Comparison of ENCODE assay signal across 8 cellular contexts in genomic region chr18:9475643-9476580, GRCh38. TPM values are rescaled to one million over a fixed set of nuclear protein-coding genes. Genes with fewer than 3 reads are reported as not detected.
DNase-seq lines count a peak whose midpoint lies in the region; ATAC-seq and TF ChIP-seq lines count a peak whose summit lies in the region.

No MANE protein-coding gene starts in this region.

- H3K27ac ChIP-seq in KMS-11 (peak overlapping the region; percentile 59), thyroid gland (peak overlapping the region; percentile 78 to 81 (median 80))

- H3K36me3 Mint-ChIP-seq in activated CD4-positive, alpha-beta T cell treated with anti-CD3 and anti-CD28 coated beads, Interleukin-2, amount 10 ng/mL, durations not matched to agents 24 days and 14 days (ENCODE audit: low read depth): peaks cover 16% of the 10 kb centered on the region
- peaks cover 19% of the 10 kb centered on the region for H3K36me3 Mint-ChIP-seq in nephron (ENCODE audit: low read depth)

- peak overlapping the region; percentile 89 for H3K4me2 ChIP-seq in KMS-11

- H3K4me1 ChIP-seq in KMS-11 (ENCODE audit: low read depth, poor library complexity, severe bottlenecking) (peaks cover 12% of the 10 kb centered on the region), endocrine pancreas (ENCODE audit: control insufficient read depth, insufficient read depth, low read length) (no peaks in the 10 kb centered on the region), thyroid gland (peaks cover 15% of the 10 kb centered on the region in 2 donors)

- H2AFZ ChIP-seq in KMS-11 (ENCODE audit: low read depth): peak overlapping the region; percentile 96

- no peaks in the 10 kb centered on the region for H4K20me1 ChIP-seq in KMS-11 (ENCODE audit: insufficient read depth)

- no peaks in the 10 kb centered on the region for H3K27me3 ChIP-seq in KMS-11 (ENCODE audit: insufficient read depth, low read depth)
- no peaks in the 10 kb centered on the region for H3K27me3 ChIP-seq in endocrine pancreas (ENCODE audit: control insufficient read depth, insufficient read depth, low read length)
- H3K27me3 ChIP-seq in thyroid gland: no peaks in the 10 kb centered on the region

- peak overlapping the region; percentile 83 for H3K4me3 Mint-ChIP-seq in activated CD4-positive, alpha-beta T cell treated with anti-CD3 and anti-CD28 coated beads, Interleukin-2, amount 10 ng/mL, durations not matched to agents 24 days and 14 days
- peak overlapping the region; percentile 95 to 97 (median 97) for H3K4me3 Mint-ChIP-seq in nephron

- H3K27ac Mint-ChIP-seq in activated CD4-positive, alpha-beta T cell treated with anti-CD3 and anti-CD28 coated beads, Interleukin-2, amount 10 ng/mL, durations not matched to agents 24 days and 14 days: peak overlapping the region; percentile 96
- H3K27ac Mint-ChIP-seq in nephron: peak overlapping the region; percentile 94 to 99 (median 97)

- ATAC-seq in GM19455 (IDR thresholded peaks at IDR 0.05; ENCODE audit: unreplicated experiment): peak; percentile 31
- ATAC-seq in GM19328 (IDR thresholded peaks at IDR 0.05; ENCODE audit: unreplicated experiment): no peak

- TF ChIP-seq POLR2A in thyroid gland (IDR thresholded peaks at IDR 0.05): peak in 1 of 2 donors; percentile 27

- H3K9me3 ChIP-seq in endocrine pancreas (ENCODE audit: control insufficient read depth, low read length) (no peaks in the 10 kb centered on the region), thyroid gland (no peaks in the 10 kb centered on the region)

- H3K4me3 ChIP-seq in KMS-11 (IDR thresholded peaks at IDR 0.05; ENCODE audit: insufficient read depth, low read depth, low read length) (no peak overlapping the region), endocrine pancreas (ENCODE audit: control insufficient read depth, insufficient read depth, low read length) (peak overlapping the region; percentile 80), thyroid gland (replicated peaks in 1 of 3) (peak overlapping the region; percentile 86 to 95 (median 93))

- DNase-seq in DMS79 (lab: John Stamatoyannopoulos, UW) (peak; percentile 8), thyroid gland (peak in 1 of 2 donors; percentile 68)
- peak; percentile 90 for DNase-seq in activated CD4-positive, alpha-beta T cell treated with anti-CD3 and anti-CD28 coated beads, Interleukin-2, amount 10 ng/mL, durations not matched to agents 24 days and 14 days

- H3K9ac ChIP-seq in KMS-11 (peak overlapping the region; percentile 64; the same call in 1 of the 2 replicates), endocrine pancreas (ENCODE audit: control insufficient read depth, insufficient read depth, low read length) (peak overlapping the region; percentile 54)

- 1% methylated on average over 15 to 35 of the region's 59 CpGs for WGBS in thyroid gland, 2 donors

- no peaks in the 10 kb centered on the region for H3K36me3 ChIP-seq in KMS-11 (ENCODE audit: insufficient read depth)
- no peaks in the 10 kb centered on the region for H3K36me3 ChIP-seq in endocrine pancreas (ENCODE audit: control insufficient read depth, insufficient read depth, low read length)
- peaks cover 0 to 6% of the 10 kb centered on the region in 2 donors for H3K36me3 ChIP-seq in thyroid gland

- H3K9me3 Mint-ChIP-seq in activated CD4-positive, alpha-beta T cell treated with anti-CD3 and anti-CD28 coated beads, Interleukin-2, amount 10 ng/mL, durations not matched to agents 24 days and 14 days: peaks cover 4% of the 10 kb centered on the region
- no peaks in the 10 kb centered on the region for H3K9me3 Mint-ChIP-seq in nephron

- peaks cover 25% of the 10 kb centered on the region for H3K4me1 Mint-ChIP-seq in activated CD4-positive, alpha-beta T cell treated with anti-CD3 and anti-CD28 coated beads, Interleukin-2, amount 10 ng/mL, durations not matched to agents 24 days and 14 days
- H3K4me1 Mint-ChIP-seq in nephron: peaks cover 25% of the 10 kb centered on the region

- intact Hi-C loops in activated CD4-positive, alpha-beta T cell treated with anti-CD3 and anti-CD28 coated beads, Interleukin-2, amount 10 ng/mL, durations not matched to agents 24 days and 14 days (cut with micrococcal nuclease): loop anchor here (1.0 to 10.0 kb wide), 9 partner anchors 41 to 1049 kb away; partner anchors contain the start of genes ANKRD12, MTCL1, NAPG and TWSG1
- intact Hi-C loops in thyroid gland (cut with DNase I): no loop called here

- TF ChIP-seq CTCF in KMS-11 (conservative IDR thresholded peaks at IDR 0.05; ENCODE audit: low read depth, low read length) (no peak), nephron (IDR thresholded peaks at IDR 0.05; ENCODE audit: unreplicated experiment in 3 of 3) (no peak), thyroid gland (IDR thresholded peaks at IDR 0.05) (no peak)

- peaks cover 12% of the 10 kb centered on the region for H3K27me3 Mint-ChIP-seq in activated CD4-positive, alpha-beta T cell treated with anti-CD3 and anti-CD28 coated beads, Interleukin-2, amount 10 ng/mL, durations not matched to agents 24 days and 14 days
- peaks cover 4% of the 10 kb centered on the region for H3K27me3 Mint-ChIP-seq in nephron (ENCODE audit: low read depth)

- peaks cover 45% of the 10 kb centered on the region for H3K79me2 ChIP-seq in KMS-11 (ENCODE audit: insufficient read depth, low read depth)

RNA-seq across cellular contexts. Expression of gene RALBP1, which starts 0.6 kb away (rescaled TPM):
- 38.9 and 41.3 TPM in 2 replicates for total RNA-seq in activated CD4-positive, alpha-beta T cell treated with anti-CD3 and anti-CD28 coated beads, Interleukin-2, amount 10 ng/mL, durations not matched to agents 24 days and 14 days
- 10 to 100 TPM; 46.6 to 69.9 (median 62.8) TPM for total RNA-seq in thyroid gland
